In the genomic region with DNA sequence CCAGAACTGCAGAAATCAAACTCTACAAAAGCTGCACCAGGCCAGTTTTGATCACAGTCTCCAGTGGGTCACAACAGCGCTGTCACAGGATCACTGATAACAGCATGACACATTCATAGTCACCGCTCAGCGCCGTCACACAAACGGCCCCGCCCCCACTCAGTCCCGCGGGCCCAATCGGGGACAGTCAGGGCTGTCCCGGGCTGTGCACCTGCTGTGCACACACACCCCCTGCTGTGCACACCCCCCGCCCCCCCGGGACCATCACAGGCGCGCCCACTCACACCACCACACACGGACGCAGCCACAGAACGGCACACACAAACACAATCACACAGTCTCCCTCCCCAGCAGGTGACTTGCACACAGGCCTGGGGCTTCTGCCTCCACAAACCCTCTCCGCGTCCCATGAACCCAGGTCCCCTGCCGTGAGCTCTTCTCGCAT, we compare ENCODE assay signal across 8 cellular contexts. TPM values are rescaled to one million over a fixed set of nuclear protein-coding genes. Genes with fewer than 3 reads are reported as not detected.
DNase-seq lines count a peak whose midpoint lies in the region; FAIRE-seq and TF ChIP-seq lines count a peak whose summit lies in the region.

No MANE protein-coding gene starts in this region.

- DNase-seq in GM20000 (ENCODE audit: low spot score), result peak; percentile 85
- peak; percentile 18 for DNase-seq in bronchial epithelial cell (ENCODE audit: low read depth)
- DNase-seq in kidney epithelial cell (ENCODE audit: low read depth), result peak; percentile 12
- peak; percentile 69 to 82 (median 76) for DNase-seq in stimulated activated CD4-positive, alpha-beta T cell treated with anti-CD3 and anti-CD28 coated beads, Interleukin-1b, Interleukin-23, amount 100 ng/mL, for 24 hours (ENCODE audit: low read depth in 4 of 4, low spot score in 1 of 4)
- no peak for DNase-seq in dedifferentiated amniotic fluid mesenchymal stem cell (ENCODE audit: extremely low spot score)

- FAIRE-seq in bronchial epithelial cell (lab: Jason Lieb, UNC), result no peak

- no peak; the same call in 1 of the 2 replicates for TF ChIP-seq EP300 in Ishikawa (IDR thresholded peaks at IDR 0.05; ENCODE audit: borderline replicate concordance)

- no peak for TF ChIP-seq CTCF in C4-2B (conservative IDR thresholded peaks at IDR 0.05)
- no peak for TF ChIP-seq CTCF in GM20000 (IDR thresholded peaks at IDR 0.05; ENCODE audit: extremely low read depth, missing control alignments)
- no peak for TF ChIP-seq CTCF in WI38 (IDR thresholded peaks at IDR 0.05; ENCODE audit: low read depth, low read length)
- TF ChIP-seq CTCF in bronchial epithelial cell (IDR thresholded peaks at IDR 0.05; ENCODE audit: insufficient read depth, low read length, severe bottlenecking), result no peak
- TF ChIP-seq CTCF in kidney epithelial cell (IDR thresholded peaks at IDR 0.05; ENCODE audit: insufficient read depth, low read length, poor library complexity, severe bottlenecking), result no peak

- TF ChIP-seq RAD21 in Ishikawa (IDR thresholded peaks at IDR 0.05; ENCODE audit: low read depth), result no peak

- peak overlapping the region; percentile 74 for H3K27ac ChIP-seq in C4-2B

- peak overlapping the region; percentile 79 for H3K4me3 ChIP-seq in WI38 (ENCODE audit: low read depth, low read length)
- H3K4me3 ChIP-seq in bronchial epithelial cell (ENCODE audit: low read depth, low read length), result peak overlapping the region; percentile 53
- H3K4me3 ChIP-seq in kidney epithelial cell (ENCODE audit: low read depth, low read length), result peak overlapping the region; percentile 91

- H3K27me3 ChIP-seq in bronchial epithelial cell (ENCODE audit: control insufficient read depth, insufficient read depth, low read length), result no peaks in the 10 kb centered on the region
- H3K27me3 ChIP-seq in kidney epithelial cell (ENCODE audit: control insufficient read depth, insufficient read depth, low read length), result no peaks in the 10 kb centered on the region

- no peaks in the 10 kb centered on the region for H3K36me3 ChIP-seq in bronchial epithelial cell (ENCODE audit: control insufficient read depth, insufficient read depth, low read length)
- H3K36me3 ChIP-seq in kidney epithelial cell (ENCODE audit: control insufficient read depth, insufficient read depth, low read length), result no peaks in the 10 kb centered on the region

TF ChIP-seq in Ishikawa, 13 proteins besides CTCF, POLR2A, EP300 and RAD21:
- no peak for TF ChIP-seq CEBPB (IDR thresholded peaks at IDR 0.05)
- TF ChIP-seq CREB1 (IDR thresholded peaks at IDR 0.05; ENCODE audit: low read depth), result peak; percentile 44; the same call in 1 of the 2 replicates

RNA-seq across cellular contexts. Expression of a gene that starts 0.4 kb away (rescaled TPM):
- 2.4 and 4.2 TPM in 2 replicates for total RNA-seq in bronchial epithelial cell
- 3.6 and 13.9 TPM in 2 replicates for total RNA-seq in kidney epithelial cell

RNA-seq across cellular contexts. Expression of a gene that starts 31.6 kb away (rescaled TPM):
- total RNA-seq in bronchial epithelial cell (4.2 and 7.6 TPM in 2 replicates), kidney epithelial cell (8.4 and 16.3 TPM in 2 replicates)
